Comparison of ENCODE assay signal across 1 cellular context in genomic region chr11:74018331-74019005, GRCh38.
TF ChIP-seq lines count a peak whose summit lies in the region.

No MANE protein-coding gene starts in this region.

TF ChIP-seq in HepG2, 621 proteins besides CTCF, POLR2A, EP300 and RAD21 (continued from another document and continues in another):
- TF ChIP-seq, protein P1, sequence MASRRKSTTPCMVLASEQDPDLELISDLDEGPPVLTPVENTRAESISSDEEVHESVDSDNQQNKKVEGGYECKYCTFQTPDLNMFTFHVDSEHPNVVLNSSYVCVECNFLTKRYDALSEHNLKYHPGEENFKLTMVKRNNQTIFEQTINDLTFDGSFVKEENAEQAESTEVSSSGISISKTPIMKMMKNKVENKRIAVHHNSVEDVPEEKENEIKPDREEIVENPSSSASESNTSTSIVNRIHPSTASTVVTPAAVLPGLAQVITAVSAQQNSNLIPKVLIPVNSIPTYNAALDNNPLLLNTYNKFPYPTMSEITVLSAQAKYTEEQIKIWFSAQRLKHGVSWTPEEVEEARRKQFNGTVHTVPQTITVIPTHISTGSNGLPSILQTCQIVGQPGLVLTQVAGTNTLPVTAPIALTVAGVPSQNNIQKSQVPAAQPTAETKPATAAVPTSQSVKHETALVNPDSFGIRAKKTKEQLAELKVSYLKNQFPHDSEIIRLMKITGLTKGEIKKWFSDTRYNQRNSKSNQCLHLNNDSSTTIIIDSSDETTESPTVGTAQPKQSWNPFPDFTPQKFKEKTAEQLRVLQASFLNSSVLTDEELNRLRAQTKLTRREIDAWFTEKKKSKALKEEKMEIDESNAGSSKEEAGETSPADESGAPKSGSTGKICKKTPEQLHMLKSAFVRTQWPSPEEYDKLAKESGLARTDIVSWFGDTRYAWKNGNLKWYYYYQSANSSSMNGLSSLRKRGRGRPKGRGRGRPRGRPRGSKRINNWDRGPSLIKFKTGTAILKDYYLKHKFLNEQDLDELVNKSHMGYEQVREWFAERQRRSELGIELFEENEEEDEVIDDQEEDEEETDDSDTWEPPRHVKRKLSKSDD (CRISPR knock-in tag; IDR thresholded peaks at IDR 0.05; ENCODE audit: low read depth), result no peak
- TF ChIP-seq ZBTB2 (CRISPR knock-in tag; IDR thresholded peaks at IDR 0.05; ENCODE audit: low read depth), result no peak
- TF ChIP-seq PHF20 (CRISPR knock-in tag; IDR thresholded peaks at IDR 0.05), result no peak
- TF ChIP-seq ZNF784 (CRISPR knock-in tag; IDR thresholded peaks at IDR 0.05; ENCODE audit: borderline replicate concordance), result no peak
- TF ChIP-seq ZNF570 (CRISPR knock-in tag; IDR thresholded peaks at IDR 0.05; ENCODE audit: borderline replicate concordance), result no peak
- TF ChIP-seq ZNF143 (CRISPR knock-in tag; IDR thresholded peaks at IDR 0.05), result no peak
- TF ChIP-seq, protein P2, sequence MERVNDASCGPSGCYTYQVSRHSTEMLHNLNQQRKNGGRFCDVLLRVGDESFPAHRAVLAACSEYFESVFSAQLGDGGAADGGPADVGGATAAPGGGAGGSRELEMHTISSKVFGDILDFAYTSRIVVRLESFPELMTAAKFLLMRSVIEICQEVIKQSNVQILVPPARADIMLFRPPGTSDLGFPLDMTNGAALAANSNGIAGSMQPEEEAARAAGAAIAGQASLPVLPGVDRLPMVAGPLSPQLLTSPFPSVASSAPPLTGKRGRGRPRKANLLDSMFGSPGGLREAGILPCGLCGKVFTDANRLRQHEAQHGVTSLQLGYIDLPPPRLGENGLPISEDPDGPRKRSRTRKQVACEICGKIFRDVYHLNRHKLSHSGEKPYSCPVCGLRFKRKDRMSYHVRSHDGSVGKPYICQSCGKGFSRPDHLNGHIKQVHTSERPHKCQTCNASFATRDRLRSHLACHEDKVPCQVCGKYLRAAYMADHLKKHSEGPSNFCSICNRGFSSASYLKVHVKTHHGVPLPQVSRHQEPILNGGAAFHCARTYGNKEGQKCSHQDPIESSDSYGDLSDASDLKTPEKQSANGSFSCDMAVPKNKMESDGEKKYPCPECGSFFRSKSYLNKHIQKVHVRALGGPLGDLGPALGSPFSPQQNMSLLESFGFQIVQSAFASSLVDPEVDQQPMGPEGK (CRISPR knock-in tag; IDR thresholded peaks at IDR 0.05), result no peak
- TF ChIP-seq ZNF512B (CRISPR knock-in tag; IDR thresholded peaks at IDR 0.05; ENCODE audit: borderline replicate concordance), result no peak
- no peak for TF ChIP-seq HMGA1 (CRISPR knock-in tag; conservative IDR thresholded peaks at IDR 0.05)
- TF ChIP-seq, protein P3, sequence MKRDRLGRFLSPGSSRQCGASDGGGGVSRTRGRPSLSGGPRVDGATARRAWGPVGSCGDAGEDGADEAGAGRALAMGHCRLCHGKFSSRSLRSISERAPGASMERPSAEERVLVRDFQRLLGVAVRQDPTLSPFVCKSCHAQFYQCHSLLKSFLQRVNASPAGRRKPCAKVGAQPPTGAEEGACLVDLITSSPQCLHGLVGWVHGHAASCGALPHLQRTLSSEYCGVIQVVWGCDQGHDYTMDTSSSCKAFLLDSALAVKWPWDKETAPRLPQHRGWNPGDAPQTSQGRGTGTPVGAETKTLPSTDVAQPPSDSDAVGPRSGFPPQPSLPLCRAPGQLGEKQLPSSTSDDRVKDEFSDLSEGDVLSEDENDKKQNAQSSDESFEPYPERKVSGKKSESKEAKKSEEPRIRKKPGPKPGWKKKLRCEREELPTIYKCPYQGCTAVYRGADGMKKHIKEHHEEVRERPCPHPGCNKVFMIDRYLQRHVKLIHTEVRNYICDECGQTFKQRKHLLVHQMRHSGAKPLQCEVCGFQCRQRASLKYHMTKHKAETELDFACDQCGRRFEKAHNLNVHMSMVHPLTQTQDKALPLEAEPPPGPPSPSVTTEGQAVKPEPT (CRISPR knock-in tag; IDR thresholded peaks at IDR 0.05; ENCODE audit: low read depth), result no peak
- peak; percentile 65; the same call in 1 of the 2 replicates for TF ChIP-seq ZNF503 (CRISPR knock-in tag; IDR thresholded peaks at IDR 0.05)
- no peak for TF ChIP-seq BATF2 (CRISPR knock-in tag; IDR thresholded peaks at IDR 0.05)
- no peak for TF ChIP-seq ZNF124 (CRISPR knock-in tag; IDR thresholded peaks at IDR 0.05)
- TF ChIP-seq RFXANK (CRISPR knock-in tag; IDR thresholded peaks at IDR 0.05), result no peak
- TF ChIP-seq ZNF441 (CRISPR knock-in tag; IDR thresholded peaks at IDR 0.05; ENCODE audit: borderline replicate concordance), result peak; percentile 47; the same call in 1 of the 2 replicates
- TF ChIP-seq, protein P4, sequence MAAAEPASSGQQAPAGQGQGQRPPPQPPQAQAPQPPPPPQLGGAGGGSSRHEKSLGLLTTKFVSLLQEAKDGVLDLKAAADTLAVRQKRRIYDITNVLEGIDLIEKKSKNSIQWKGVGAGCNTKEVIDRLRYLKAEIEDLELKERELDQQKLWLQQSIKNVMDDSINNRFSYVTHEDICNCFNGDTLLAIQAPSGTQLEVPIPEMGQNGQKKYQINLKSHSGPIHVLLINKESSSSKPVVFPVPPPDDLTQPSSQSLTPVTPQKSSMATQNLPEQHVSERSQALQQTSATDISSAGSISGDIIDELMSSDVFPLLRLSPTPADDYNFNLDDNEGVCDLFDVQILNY (CRISPR knock-in tag; conservative IDR thresholded peaks at IDR 0.05), result no peak
- TF ChIP-seq ZNF446 (CRISPR knock-in tag; IDR thresholded peaks at IDR 0.05), result no peak
- TF ChIP-seq, protein P5, sequence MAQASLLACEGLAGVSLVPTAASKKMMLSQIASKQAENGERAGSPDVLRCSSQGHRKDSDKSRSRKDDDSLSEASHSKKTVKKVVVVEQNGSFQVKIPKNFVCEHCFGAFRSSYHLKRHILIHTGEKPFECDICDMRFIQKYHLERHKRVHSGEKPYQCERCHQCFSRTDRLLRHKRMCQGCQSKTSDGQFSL (CRISPR knock-in tag; IDR thresholded peaks at IDR 0.05), result no peak
- TF ChIP-seq ZNF546 (CRISPR knock-in tag; conservative IDR thresholded peaks at IDR 0.05), result no peak
- no peak for TF ChIP-seq HNRNPH1 (optimal IDR thresholded peaks at IDR 0.05; ENCODE audit: low read depth, low read length)
- no peak for TF ChIP-seq GPN1 (CRISPR knock-in tag; IDR thresholded peaks at IDR 0.05; ENCODE audit: borderline replicate concordance)
- no peak for TF ChIP-seq ZNF275 (CRISPR knock-in tag; IDR thresholded peaks at IDR 0.05; ENCODE audit: borderline replicate concordance)
- 0 out of 2 replicates have a peak, but pooled peaks have one; percentile 71 for TF ChIP-seq ZNF567 (CRISPR knock-in tag; IDR thresholded peaks at IDR 0.05; ENCODE audit: borderline replicate concordance)
- no peak for TF ChIP-seq ZSCAN22 (CRISPR knock-in tag; IDR thresholded peaks at IDR 0.05)
- TF ChIP-seq ZFP36L1 (CRISPR knock-in tag; IDR thresholded peaks at IDR 0.05), result peak; percentile 63; the same call in 1 of the 2 replicates
- no peak for TF ChIP-seq ZNF230 (CRISPR knock-in tag; IDR thresholded peaks at IDR 0.05)
- TF ChIP-seq SRSF4 (IDR thresholded peaks at IDR 0.05; ENCODE audit: low read depth, low read length, poor library complexity, severe bottlenecking), result no peak
- TF ChIP-seq, protein P6, sequence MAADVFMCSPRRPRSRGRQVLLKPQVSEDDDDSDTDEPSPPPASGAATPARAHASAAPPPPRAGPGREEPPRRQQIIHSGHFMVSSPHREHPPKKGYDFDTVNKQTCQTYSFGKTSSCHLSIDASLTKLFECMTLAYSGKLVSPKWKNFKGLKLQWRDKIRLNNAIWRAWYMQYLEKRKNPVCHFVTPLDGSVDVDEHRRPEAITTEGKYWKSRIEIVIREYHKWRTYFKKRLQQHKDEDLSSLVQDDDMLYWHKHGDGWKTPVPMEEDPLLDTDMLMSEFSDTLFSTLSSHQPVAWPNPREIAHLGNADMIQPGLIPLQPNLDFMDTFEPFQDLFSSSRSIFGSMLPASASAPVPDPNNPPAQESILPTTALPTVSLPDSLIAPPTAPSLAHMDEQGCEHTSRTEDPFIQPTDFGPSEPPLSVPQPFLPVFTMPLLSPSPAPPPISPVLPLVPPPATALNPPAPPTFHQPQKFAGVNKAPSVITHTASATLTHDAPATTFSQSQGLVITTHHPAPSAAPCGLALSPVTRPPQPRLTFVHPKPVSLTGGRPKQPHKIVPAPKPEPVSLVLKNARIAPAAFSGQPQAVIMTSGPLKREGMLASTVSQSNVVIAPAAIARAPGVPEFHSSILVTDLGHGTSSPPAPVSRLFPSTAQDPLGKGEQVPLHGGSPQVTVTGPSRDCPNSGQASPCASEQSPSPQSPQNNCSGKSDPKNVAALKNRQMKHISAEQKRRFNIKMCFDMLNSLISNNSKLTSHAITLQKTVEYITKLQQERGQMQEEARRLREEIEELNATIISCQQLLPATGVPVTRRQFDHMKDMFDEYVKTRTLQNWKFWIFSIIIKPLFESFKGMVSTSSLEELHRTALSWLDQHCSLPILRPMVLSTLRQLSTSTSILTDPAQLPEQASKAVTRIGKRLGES (CRISPR knock-in tag; IDR thresholded peaks at IDR 0.05; ENCODE audit: borderline replicate concordance), result no peak
- no peak for TF ChIP-seq TBX3 (IDR thresholded peaks at IDR 0.05; ENCODE audit: borderline replicate concordance)
